8 cellular contexts compared by ENCODE assay signal in genomic region chr10:92756233-92757065, GRCh38.
DNase-seq lines count a peak whose midpoint lies in the region; ATAC-seq and TF ChIP-seq lines count a peak whose summit lies in the region.

No MANE protein-coding gene starts in this region.

- H2AFZ ChIP-seq in OCI-LY3 (ENCODE audit: low read depth, low read length) (no peak overlapping the region), hepatocyte (no peak overlapping the region)

- no peaks in the 10 kb centered on the region for H3K79me2 ChIP-seq in OCI-LY3 (ENCODE audit: low read length)
- H3K79me2 ChIP-seq in hepatocyte, result no peaks in the 10 kb centered on the region

- intact Hi-C loops in vagina (cut with DNase I), result no loop called here

- 57% methylated on average over 9 of the region's 9 CpGs for WGBS in hepatocyte (ENCODE audit: low lambda C conversion rate, missing lambda C conversion rate)

- no peaks in the 10 kb centered on the region for H3K27me3 ChIP-seq in AG04450 (ENCODE audit: control insufficient read depth, insufficient read depth, low read length)
- H3K27me3 ChIP-seq in OCI-LY3 (ENCODE audit: low read depth, low read length), result no peaks in the 10 kb centered on the region
- H3K27me3 ChIP-seq in hepatocyte, result peaks cover 2% of the 10 kb centered on the region
- H3K27me3 ChIP-seq in vagina, result no peaks in the 10 kb centered on the region

- TF ChIP-seq CTCF in AG04450 (IDR thresholded peaks at IDR 0.05; ENCODE audit: low read depth, low read length) (no peak), OCI-LY3 (IDR thresholded peaks at IDR 0.05; ENCODE audit: low read depth, low read length) (no peak), hepatocyte (IDR thresholded peaks at IDR 0.05; ENCODE audit: poor library complexity) (no peak), vagina (IDR thresholded peaks at IDR 0.05) (no peak)

- peak overlapping the region; percentile 88 for H3K9ac ChIP-seq in OCI-LY3 (ENCODE audit: low read length)

- no peak for DNase-seq in AG04450 (ENCODE audit: low read depth, low spot score)
- no peak for DNase-seq in hepatocyte (ENCODE audit: low spot score)
- DNase-seq in vagina (ENCODE audit: extremely low spot score in 2 of 2), result no peak
- DNase-seq in NCI-H1436 treated with DMSO at 0.1 percent for 48 hours (lab: John Stamatoyannopoulos, UW), result no peak
- no peak for DNase-seq in NCI-H1417 treated with DMSO at 0.1 percent for 48 hours (lab: John Stamatoyannopoulos, UW)

- H3K4me1 ChIP-seq in OCI-LY3 (ENCODE audit: low read length), result peaks cover 57% of the 10 kb centered on the region
- H3K4me1 ChIP-seq in hepatocyte (ENCODE audit: insufficient read depth), result peaks cover 14% of the 10 kb centered on the region
- no peaks in the 10 kb centered on the region for H3K4me1 ChIP-seq in vagina

- H3K36me3 ChIP-seq in OCI-LY3 (replicated peaks; ENCODE audit: low read depth, low read length) (no peaks in the 10 kb centered on the region), hepatocyte (replicated peaks; ENCODE audit: insufficient read depth, low read depth) (no peaks in the 10 kb centered on the region), vagina (no peaks in the 10 kb centered on the region)

- H4K20me1 ChIP-seq in OCI-LY3 (ENCODE audit: insufficient read depth, low read length) (no peaks in the 10 kb centered on the region), hepatocyte (ENCODE audit: insufficient read depth, poor library complexity, severe bottlenecking) (no peaks in the 10 kb centered on the region)

- TF ChIP-seq POLR2A in vagina (IDR thresholded peaks at IDR 0.05), result no peak

- CTCF ChIA-PET in AG04450 (lab: Charles Lee), result interaction anchor here (0.6 to 1.1 kb wide), 3 partner anchors 16 to 95 kb away, joined by 3 to 6 read pairs (median 3); no protein-coding TSS in a partner anchor

- POLR2A ChIA-PET in AG04450 (lab: Yijun Ruan, JAX), result no interaction called here

- no peaks in the 10 kb centered on the region for H3K9me3 ChIP-seq in AG04450 (ENCODE audit: control insufficient read depth, insufficient read depth, low read length)
- H3K9me3 ChIP-seq in OCI-LY3 (ENCODE audit: insufficient read depth, low read length), result no peaks in the 10 kb centered on the region
- no peaks in the 10 kb centered on the region for H3K9me3 ChIP-seq in hepatocyte (ENCODE audit: low read depth)
- H3K9me3 ChIP-seq in vagina, result no peaks in the 10 kb centered on the region

- no peak overlapping the region for H3K4me3 ChIP-seq in AG04450 (ENCODE audit: low read depth, low read length)
- H3K4me3 ChIP-seq in OCI-LY3 (ENCODE audit: low read length), result peak overlapping the region; percentile 70
- no peak overlapping the region for H3K4me3 ChIP-seq in hepatocyte
- H3K4me3 ChIP-seq in vagina, result no peak overlapping the region

- peak overlapping the region; percentile 88 for H3K4me2 ChIP-seq in OCI-LY3 (ENCODE audit: low read length)
- peak overlapping the region; percentile 3 for H3K4me2 ChIP-seq in hepatocyte

- peak; percentile 75 for ATAC-seq in GM19025 (IDR thresholded peaks at IDR 0.05; ENCODE audit: low read depth, unreplicated experiment)
- peak; percentile 70 for ATAC-seq in HG03060 (IDR thresholded peaks at IDR 0.05; ENCODE audit: low read depth, unreplicated experiment)

- H3K27ac ChIP-seq in AG04450 (ENCODE audit: low read depth, low read length) (peak overlapping the region; percentile 42), OCI-LY3 (ENCODE audit: low read length) (peak overlapping the region; percentile 99), hepatocyte (no peak overlapping the region), vagina (peak overlapping the region; percentile 62)

- no peaks in the 10 kb centered on the region for H3K9me2 ChIP-seq in hepatocyte (replicated peaks; ENCODE audit: insufficient read depth)
